8 cellular contexts compared by ENCODE assay signal in genomic region chr14:55270832-55271571, GRCh38. TPM values are rescaled to one million over a fixed set of nuclear protein-coding genes. Genes with fewer than 3 reads are reported as not detected.
DNase-seq lines count a peak whose midpoint lies in the region; ATAC-seq and TF ChIP-seq lines count a peak whose summit lies in the region.

FBXO34 (plus strand) TSS chr14:55271421; CDS start chr14:55350391, 78,970 bp downstream.

- no peaks in the 10 kb centered on the region for H3K36me3 Mint-ChIP-seq in nephron (ENCODE audit: low read depth)

- TF ChIP-seq POLR2A in Raji (IDR thresholded peaks at IDR 0.05; ENCODE audit: insufficient read depth, low read depth, low read length), result peak; percentile 83

- peak within 1 kb of the TSS; percentile 71 to 95 (median 93) for H3K27ac Mint-ChIP-seq in nephron
- peak within 1 kb of the TSS; percentile 94 to 95 for H3K27ac Mint-ChIP-seq in stimulated activated naive CD8-positive, alpha-beta T cell treated with anti-CD3 and anti-CD28 coated beads, Interleukin-15, amount 100 ng/mL, for 72 hours

- ATAC-seq in stimulated activated naive CD8-positive, alpha-beta T cell treated with anti-CD3 and anti-CD28 coated beads, Interleukin-15, amount 100 ng/mL, for 72 hours, result peak; percentile 94

- H3K9me3 Mint-ChIP-seq in nephron, result no peaks in the 10 kb centered on the region
- H3K9me3 Mint-ChIP-seq in stimulated activated naive CD8-positive, alpha-beta T cell treated with anti-CD3 and anti-CD28 coated beads, Interleukin-15, amount 100 ng/mL, for 72 hours, result no peaks in the 10 kb centered on the region

- H3K4me3 Mint-ChIP-seq in nephron, result peak within 1 kb of the TSS; percentile 90 to 94 (median 90)
- H3K4me3 Mint-ChIP-seq in stimulated activated naive CD8-positive, alpha-beta T cell treated with anti-CD3 and anti-CD28 coated beads, Interleukin-15, amount 100 ng/mL, for 72 hours, result peak within 1 kb of the TSS; percentile 87 to 90

- H3K27me3 Mint-ChIP-seq in nephron (ENCODE audit: low read depth), result no peaks in the 10 kb centered on the region
- H3K27me3 Mint-ChIP-seq in stimulated activated naive CD8-positive, alpha-beta T cell treated with anti-CD3 and anti-CD28 coated beads, Interleukin-15, amount 100 ng/mL, for 72 hours, result no peaks in the 10 kb centered on the region

- DNase-seq in ELR (ENCODE audit: low read depth), result peak; percentile 99
- peak; percentile 93 for DNase-seq in H4 (ENCODE audit: low spot score)
- peak; percentile 99 for DNase-seq in LoVo (ENCODE audit: low spot score)
- peak; percentile 99 for DNase-seq in activated effector memory CD4-positive, alpha-beta T cell treated with Interleukin-2 at 50 U/mL for 16 hours
- DNase-seq in fibroblast of pulmonary artery (ENCODE audit: low read depth), result peak; percentile 97
- DNase-seq in stimulated activated naive CD8-positive, alpha-beta T cell treated with anti-CD3 and anti-CD28 coated beads, Interleukin-15, amount 100 ng/mL, for 72 hours, result peak; percentile 99 to 100

- peak; percentile 98 for TF ChIP-seq CTCF in fibroblast of pulmonary artery (IDR thresholded peaks at IDR 0.05; ENCODE audit: low read length, missing control alignments)
- peak; percentile 99 to 100 (median 100) for TF ChIP-seq CTCF in nephron (IDR thresholded peaks at IDR 0.05; ENCODE audit: unreplicated experiment in 3 of 3)

- H3K4me1 Mint-ChIP-seq in nephron, result peaks cover 48% of the 10 kb centered on the region
- peaks cover 45% of the 10 kb centered on the region for H3K4me1 Mint-ChIP-seq in stimulated activated naive CD8-positive, alpha-beta T cell treated with anti-CD3 and anti-CD28 coated beads, Interleukin-15, amount 100 ng/mL, for 72 hours

- peak within 1 kb of the TSS; percentile 95 for H3K4me3 ChIP-seq in fibroblast of pulmonary artery (replicated peaks; ENCODE audit: low read depth, low read length)

RNA-seq across cellular contexts. Expression of gene FBXO34, which starts in this region (rescaled TPM):
- total RNA-seq in H4 (2014; rRNA removed; shearing (Covaris generic)), result 14.1 and 17.3 TPM in 2 replicates

Comparison
In these comparisons a context has a peak if more than half of its experiments do, and no peak if none do; other contexts are left out.
1. Peak in every context shown above with its lines: DNase-seq, ATAC-seq and H3K4me3 ChIP-seq.